17 cellular contexts compared by ENCODE assay signal in genomic region chr2:196333397-196333796, GRCh38.
DNase-seq lines count a peak whose midpoint lies in the region; ATAC-seq, FAIRE-seq and TF ChIP-seq lines count a peak whose summit lies in the region.
"Had no signal": no experiment of that assay in that cellular context is flagged by ENCODE, and none has a peak within 500 bp of the region (broad histone marks: within the 10 kb centered on the region; RNA-seq: fewer than 3 reads in every experiment).

No MANE protein-coding gene starts in this region.

- H3K27me3 ChIP-seq in Panc1 (ENCODE audit: control insufficient read depth, insufficient read depth, low read length) (no peaks in the 10 kb centered on the region), GM12878 (replicated peaks in 1 of 2; ENCODE audit: control insufficient read depth in 2 of 2, insufficient read depth in 2 of 2, low read length in 1 of 2) (no peaks in the 10 kb centered on the region)
- H3K27me3 ChIP-seq: BLaER1 treated with 17β-estradiol and CSF1 and Interleukin-3, amounts not matched to agents 10 nM and 100 nM had no signal

- H3K4me2 ChIP-seq in GM12878 (ENCODE audit: control insufficient read depth, insufficient read depth): no peak overlapping the region
- H3K4me2 ChIP-seq: BLaER1 treated with 17β-estradiol and CSF1 and Interleukin-3, amounts not matched to agents 10 nM and 100 nM had no signal

- no peak for TF ChIP-seq EP300 in GM12878 (IDR thresholded peaks at IDR 0.05; ENCODE audit: borderline replicate concordance in 1 of 2, control insufficient read depth in 1 of 2, low read depth in 2 of 2, low read length in 2 of 2)

- no peak overlapping the region for H3K4me3 ChIP-seq in Panc1 (ENCODE audit: low read depth in 2 of 2, low read length in 2 of 2)
- no peak overlapping the region for H3K4me3 ChIP-seq in GM12878
- H3K4me3 ChIP-seq: BLaER1 treated with 17β-estradiol and CSF1 and Interleukin-3, amounts not matched to agents 10 nM and 100 nM had no signal

- SMC1A ChIA-PET in GM12878 (lab: Charles Lee; ENCODE audit: uncharacterized antibody, unreplicated experiment): interaction anchor here (1.7 to 2.4 kb wide), 2 partner anchors 26 to 120 kb away, joined by 6 to 7 read pairs; no protein-coding TSS in a partner anchor

- no peaks in the 10 kb centered on the region for H3K36me3 Mint-ChIP-seq in activated CD8-positive, alpha-beta T cell treated with anti-CD3 and anti-CD28 coated beads for 36 hours (ENCODE audit: low read depth)
- H3K36me3 Mint-ChIP-seq in activated CD8-positive, alpha-beta T cell treated with anti-CD3 and anti-CD28 coated beads, Interleukin-2, amount 10 ng/mL, durations not matched to agents 7 days and 5 days (ENCODE audit: low read depth): no peaks in the 10 kb centered on the region
- H3K36me3 Mint-ChIP-seq in T-helper 17 cell (ENCODE audit: low read depth): peaks cover 5% of the 10 kb centered on the region
- H3K36me3 Mint-ChIP-seq: CD8-positive, alpha-beta T cell had no signal

- H3K36me3 ChIP-seq in Panc1 (ENCODE audit: control insufficient read depth, insufficient read depth, low read length) (no peaks in the 10 kb centered on the region), GM12878 (ENCODE audit: control insufficient read depth in 2 of 2, insufficient read depth in 2 of 2, low read length in 1 of 2) (peaks cover 0 to 15% of the 10 kb centered on the region in 2 experiments; a peak in 2 of 4 replicates)
- H3K36me3 ChIP-seq: BLaER1 treated with 17β-estradiol and CSF1 and Interleukin-3, amounts not matched to agents 10 nM and 100 nM had no signal

- no peak for TF ChIP-seq POLR2A in GM12878 (IDR thresholded peaks at IDR 0.05; ENCODE audit: low read depth, low read length)

- H3K4me3 Mint-ChIP-seq in activated CD8-positive, alpha-beta T cell treated with anti-CD3 and anti-CD28 coated beads for 36 hours: no peak overlapping the region
- H3K4me3 Mint-ChIP-seq in activated CD8-positive, alpha-beta T cell treated with anti-CD3 and anti-CD28 coated beads, Interleukin-2, amount 10 ng/mL, durations not matched to agents 7 days and 5 days: no peak overlapping the region
- no peak overlapping the region for H3K4me3 Mint-ChIP-seq in T-helper 17 cell
- H3K4me3 Mint-ChIP-seq: B cell; CD8-positive, alpha-beta T cell; H9 had no signal

- H3K4me1 ChIP-seq in Panc1 (ENCODE audit: control insufficient read depth, insufficient read depth, low read length): peaks cover 47% of the 10 kb centered on the region
- peaks cover 7% of the 10 kb centered on the region; the same call in 1 of the 2 replicates for H3K4me1 ChIP-seq in GM12878 (ENCODE audit: control insufficient read depth, insufficient read depth, low read length)

- no TSS peak for BruUV-seq in Panc1 (replicated peaks; lab: Mats Ljungman, UMichigan)
- BruUV-seq in GM12878 (replicated peaks; lab: Mats Ljungman, UMichigan): no TSS peak

- CTCF ChIA-PET in activated CD8-positive, alpha-beta T cell treated with anti-CD3 and anti-CD28 coated beads for 36 hours (lab: Charles Lee): interaction anchor here (1.2 to 7.0 kb wide), 3 partner anchors 36 to 256 kb away, joined by 3 to 96 read pairs (median 13); no protein-coding TSS in a partner anchor
- CTCF ChIA-PET in activated CD8-positive, alpha-beta T cell treated with anti-CD3 and anti-CD28 coated beads, Interleukin-2, amount 10 ng/mL, durations not matched to agents 7 days and 5 days (lab: Charles Lee): interaction anchor here (6.3 kb wide), 1 partner anchor 256 kb away, joined by 33 read pairs; no protein-coding TSS in a partner anchor
- CTCF ChIA-PET in Panc1 (lab: Charles Lee): no interaction called here
- CTCF ChIA-PET in GM12878 (lab: Yijun Ruan, JAX): interaction anchor here (0.5 to 2.0 kb wide), 2 partner anchors 112 to 120 kb away, joined by 3 to 9 read pairs; no protein-coding TSS in a partner anchor

- in situ Hi-C loops in Panc1 (cut with HindIII; ENCODE audit: low pct_unique_long_range_greater_than_20kb, low sequenced_read_pairs): no loop called here
- in situ Hi-C loops in GM12878 (cut with MboI): no loop called here

- TF ChIP-seq CTCF in activated CD8-positive, alpha-beta T cell treated with anti-CD3 and anti-CD28 coated beads for 36 hours (IDR thresholded peaks at IDR 0.05): no peak
- TF ChIP-seq CTCF in Panc1 (IDR thresholded peaks at IDR 0.05): no peak
- TF ChIP-seq CTCF in GM12878 (IDR thresholded peaks at IDR 0.05 in 2 of 3, conservative IDR thresholded peaks at IDR 0.05 in 1 of 3; ENCODE audit: control insufficient read depth in 2 of 3, extremely low read depth in 1 of 3, insufficient read depth in 1 of 3, low read depth in 3 of 3, low read length in 3 of 3): no peak

- H3K9ac ChIP-seq in GM12878 (ENCODE audit: control insufficient read depth, insufficient read depth, low read length): no peak overlapping the region
- H3K9ac ChIP-seq: BLaER1 treated with 17β-estradiol and CSF1 and Interleukin-3, amounts not matched to agents 10 nM and 100 nM had no signal

- peaks cover 14% of the 10 kb centered on the region for H3K4me1 Mint-ChIP-seq in activated CD8-positive, alpha-beta T cell treated with anti-CD3 and anti-CD28 coated beads for 36 hours (ENCODE audit: low read depth)
- peaks cover 7% of the 10 kb centered on the region for H3K4me1 Mint-ChIP-seq in activated CD8-positive, alpha-beta T cell treated with anti-CD3 and anti-CD28 coated beads, Interleukin-2, amount 10 ng/mL, durations not matched to agents 7 days and 5 days (ENCODE audit: low read depth)
- peaks cover 5% of the 10 kb centered on the region for H3K4me1 Mint-ChIP-seq in T-helper 17 cell
- H3K4me1 Mint-ChIP-seq: H9 had no signal

- H3K9me3 ChIP-seq in Panc1 (ENCODE audit: control insufficient read depth, insufficient read depth, low read depth, low read length) (no peaks in the 10 kb centered on the region), GM12878 (replicated peaks; ENCODE audit: control insufficient read depth, insufficient read depth, low read length) (no peaks in the 10 kb centered on the region), T-helper 17 cell (ENCODE audit: control insufficient read depth, low read length, poor library complexity, severe bottlenecking) (no peaks in the 10 kb centered on the region)
- H3K9me3 ChIP-seq: BLaER1 treated with 17β-estradiol and CSF1 and Interleukin-3, amounts not matched to agents 10 nM and 100 nM had no signal

- no peak overlapping the region for H2AFZ ChIP-seq in GM12878 (ENCODE audit: control insufficient read depth, low read depth, low read length)

- peak; percentile 74 for ATAC-seq in activated CD8-positive, alpha-beta T cell treated with anti-CD3 and anti-CD28 coated beads for 36 hours
- no peak for ATAC-seq in activated CD8-positive, alpha-beta T cell treated with anti-CD3 and anti-CD28 coated beads, Interleukin-2, amount 10 ng/mL, durations not matched to agents 7 days and 5 days
- no peak for ATAC-seq in Panc1
- ATAC-seq in GM12878: 0 out of 3 replicates have a peak, but pooled peaks have one; percentile 13
- ATAC-seq in stimulated activated naive CD8-positive, alpha-beta T cell treated with anti-CD3 and anti-CD28 coated beads, Interleukin-15, Interleukin-2, amounts not matched to agents 100 U/mL and 50 U/mL, for 24 hours: peak; percentile 66
- ATAC-seq in T-helper 17 cell: no peak
- ATAC-seq: CD8-positive, alpha-beta T cell; HepG2 had no signal

- H3K79me2 ChIP-seq in GM12878 (ENCODE audit: control insufficient read depth, insufficient read depth, low read length): peaks cover 4% of the 10 kb centered on the region

- POLR2A ChIA-PET in activated CD8-positive, alpha-beta T cell treated with anti-CD3 and anti-CD28 coated beads for 36 hours (lab: Charles Lee): no interaction called here
- POLR2A ChIA-PET in activated CD8-positive, alpha-beta T cell treated with anti-CD3 and anti-CD28 coated beads, Interleukin-2, amount 10 ng/mL, durations not matched to agents 7 days and 5 days (lab: Charles Lee): no interaction called here
- POLR2A ChIA-PET in Panc1 (lab: Charles Lee) (no interaction called here), GM12878 (lab: Charles Lee) (no interaction called here)

- H3K27ac ChIP-seq in Panc1 (ENCODE audit: low read length) (peak overlapping the region; percentile 87), GM12878 (ENCODE audit: control insufficient read depth, insufficient read depth) (no peak overlapping the region; the same call in 1 of the 2 replicates)
- H3K27ac ChIP-seq: BLaER1 treated with 17β-estradiol and CSF1 and Interleukin-3, amounts not matched to agents 10 nM and 100 nM had no signal

- no peaks in the 10 kb centered on the region for H3K27me3 Mint-ChIP-seq in activated CD8-positive, alpha-beta T cell treated with anti-CD3 and anti-CD28 coated beads for 36 hours
- peaks cover 12% of the 10 kb centered on the region for H3K27me3 Mint-ChIP-seq in activated CD8-positive, alpha-beta T cell treated with anti-CD3 and anti-CD28 coated beads, Interleukin-2, amount 10 ng/mL, durations not matched to agents 7 days and 5 days (ENCODE audit: low read depth)
- H3K27me3 Mint-ChIP-seq in T-helper 17 cell: peaks cover 12% of the 10 kb centered on the region

- no peak for FAIRE-seq in GM12878 (lab: Jason Lieb, UNC)
- FAIRE-seq: GM19239, H1, HepG2 had no signal

- no peak for DNase-seq in activated CD8-positive, alpha-beta T cell treated with anti-CD3 and anti-CD28 coated beads for 36 hours
- DNase-seq in activated CD8-positive, alpha-beta T cell treated with anti-CD3 and anti-CD28 coated beads, Interleukin-2, amount 10 ng/mL, durations not matched to agents 7 days and 5 days: no peak
- no peak for DNase-seq in Panc1 (ENCODE audit: low read depth, low spot score)
- no peak for DNase-seq in GM12878 (ENCODE audit: low read depth, low spot score)
- no peak for DNase-seq in stimulated activated naive CD8-positive, alpha-beta T cell treated with anti-CD3 and anti-CD28 coated beads, Interleukin-15, Interleukin-2, amounts not matched to agents 100 U/mL and 50 U/mL, for 24 hours
- DNase-seq in T-helper 17 cell: no peak
- no peak for DNase-seq in stimulated activated CD4-positive, alpha-beta T cell treated with anti-CD3 and anti-CD28 coated beads, Interleukin-4, amount 100 ng/mL, for 1 hour
- DNase-seq: Calu3; CD8-positive, alpha-beta T cell; DMS79 treated with DMSO at 0.1 percent for 48 hours; GF-D8; H9 had no signal

- intact Hi-C loops in activated CD8-positive, alpha-beta T cell treated with anti-CD3 and anti-CD28 coated beads for 36 hours (cut with micrococcal nuclease): loop anchor here (5.0 to 10.0 kb wide), 2 partner anchors 41 to 121 kb away; no protein-coding TSS in a partner anchor
- intact Hi-C loops in Panc1 (cut with micrococcal nuclease; ENCODE audit: unreplicated experiment) (no loop called here), GM12878 (cut with micrococcal nuclease; ENCODE audit: unreplicated experiment) (no loop called here)

- RAD21 ChIA-PET in GM12878 (lab: Charles Lee; ENCODE audit: unreplicated experiment): interaction anchor here (1.4 kb wide), 1 partner anchor 41 kb away, joined by 4 read pairs; no protein-coding TSS in a partner anchor

- H3K9me3 Mint-ChIP-seq in activated CD8-positive, alpha-beta T cell treated with anti-CD3 and anti-CD28 coated beads for 36 hours: no peaks in the 10 kb centered on the region
- H3K9me3 Mint-ChIP-seq in activated CD8-positive, alpha-beta T cell treated with anti-CD3 and anti-CD28 coated beads, Interleukin-2, amount 10 ng/mL, durations not matched to agents 7 days and 5 days (ENCODE audit: insufficient read depth): no peaks in the 10 kb centered on the region
- H3K9me3 Mint-ChIP-seq: CD8-positive, alpha-beta T cell; H9 had no signal

- no peaks in the 10 kb centered on the region for H4K20me1 ChIP-seq in GM12878 (ENCODE audit: control insufficient read depth, insufficient read depth)
- H4K20me1 ChIP-seq: BLaER1 treated with 17β-estradiol and CSF1 and Interleukin-3, amounts not matched to agents 10 nM and 100 nM had no signal

- no peak overlapping the region for H3K27ac Mint-ChIP-seq in activated CD8-positive, alpha-beta T cell treated with anti-CD3 and anti-CD28 coated beads for 36 hours
- no peak overlapping the region for H3K27ac Mint-ChIP-seq in activated CD8-positive, alpha-beta T cell treated with anti-CD3 and anti-CD28 coated beads, Interleukin-2, amount 10 ng/mL, durations not matched to agents 7 days and 5 days
- H3K27ac Mint-ChIP-seq in T-helper 17 cell: no peak overlapping the region
- H3K27ac Mint-ChIP-seq: B cell; CD8-positive, alpha-beta T cell; H9 had no signal

- TF ChIP-seq RAD21 in GM12878 (IDR thresholded peaks at IDR 0.05; ENCODE audit: insufficient read depth, low read depth, low read length): no peak

Comparison
In these comparisons a context has a peak if more than half of its experiments do, and no peak if none do; other contexts are left out.
1. ATAC-seq: peak in activated CD8-positive, alpha-beta T cell treated with anti-CD3 and anti-CD28 coated beads for 36 hours (single experiment), GM12878 (single experiment) and stimulated activated naive CD8-positive, alpha-beta T cell treated with anti-CD3 and anti-CD28 coated beads, Interleukin-15, Interleukin-2, amounts not matched to agents 100 U/mL and 50 U/mL, for 24 hours (single experiment); none in activated CD8-positive, alpha-beta T cell treated with anti-CD3 and anti-CD28 coated beads, Interleukin-2, amount 10 ng/mL, durations not matched to agents 7 days and 5 days (single experiment), Panc1 (single experiment) and T-helper 17 cell (single experiment).